Comparison of ENCODE assay signal across 16 cellular contexts in genomic region chr2:190444954-190445353, GRCh38. TPM values are rescaled to one million over a fixed set of nuclear protein-coding genes. Genes with fewer than 3 reads are reported as not detected.
A peak's percentile ranks its signal among the peaks of the same experiment; 100 is the strongest.
DNase-seq lines count a peak whose midpoint lies in the region; ATAC-seq and TF ChIP-seq lines count a peak whose summit lies in the region.
"Had no signal": no experiment of that assay in that cellular context is flagged by ENCODE, and none has a peak within 500 bp of the region (broad histone marks: within the 10 kb centered on the region; RNA-seq: fewer than 3 reads in every experiment).

No MANE protein-coding gene starts in this region.

- H3K36me3 ChIP-seq in adrenal gland (replicated peaks in 1 of 2) (no peaks in the 10 kb centered on the region), thyroid gland (no peaks in the 10 kb centered on the region)
- H3K36me3 ChIP-seq: BLaER1 had no signal

- WGBS in adrenal gland, 4 donors, result 72 to 82% (median 79%) methylated on average over 1 of the region's 1 CpG
- 72 to 84% methylated on average over 1 of the region's 1 CpG for WGBS in thyroid gland, 2 donors

- TF ChIP-seq CTCF in natural killer cell (IDR thresholded peaks at IDR 0.05) (no peak), adrenal gland (IDR thresholded peaks at IDR 0.05) (no peak), thyroid gland (IDR thresholded peaks at IDR 0.05) (no peak)

- DNase-seq in natural killer cell (no peak), adrenal gland (no peak), thyroid gland (no peak), NK-92 (lab: John Stamatoyannopoulos, UW; ENCODE audit: unreplicated experiment) (no peak)
- DNase-seq in natural killer cell treated with Interleukin-12 subunit alpha and Interleukin-12 subunit beta and Interleukin-15 and Interleukin-18, amount 100 ng/mL, for 72 hours (ENCODE audit: low spot score), result no peak
- no peak for DNase-seq in naive thymus-derived CD8-positive, alpha-beta T cell
- DNase-seq in stimulated activated naive CD4-positive, alpha-beta T cell (lab: John Stamatoyannopoulos, UW), result no peak
- DNase-seq: Kasumi-1, MM.1S, NCI-H1092, NCI-H1436 treated with DMSO at 0.1 percent for 48 hours, NCI-H2029, NCI-H526 had no signal

- ATAC-seq in natural killer cell (no peak), HG03175 (IDR thresholded peaks at IDR 0.05; ENCODE audit: unreplicated experiment) (no peak)
- ATAC-seq in natural killer cell treated with Interleukin-12 subunit alpha and Interleukin-12 subunit beta and Interleukin-15 and Interleukin-18, amount 100 ng/mL, for 72 hours, result no peak
- no peak for ATAC-seq in naive thymus-derived CD8-positive, alpha-beta T cell

- H3K27ac Mint-ChIP-seq in natural killer cell, result peak overlapping the region; percentile 52 to 62
- peak overlapping the region in 1 of 2 donors; percentile 74 for H3K27ac Mint-ChIP-seq in natural killer cell treated with Interleukin-12 subunit alpha and Interleukin-12 subunit beta and Interleukin-15 and Interleukin-18, amount 100 ng/mL, for 72 hours
- H3K27ac Mint-ChIP-seq in naive thymus-derived CD8-positive, alpha-beta T cell, result peak overlapping the region in 8 of 10 donors; percentile 5 to 82 (median 48)

- no peaks in the 10 kb centered on the region for H3K36me3 Mint-ChIP-seq in natural killer cell
- H3K36me3 Mint-ChIP-seq in natural killer cell treated with Interleukin-12 subunit alpha and Interleukin-12 subunit beta and Interleukin-15 and Interleukin-18, amount 100 ng/mL, for 72 hours, result no peaks in the 10 kb centered on the region
- peaks cover 0 to 34% (median 10%) of the 10 kb centered on the region in 3 donors for H3K36me3 Mint-ChIP-seq in naive thymus-derived CD8-positive, alpha-beta T cell

- no peaks in the 10 kb centered on the region for H3K27me3 ChIP-seq in adrenal gland
- no peaks in the 10 kb centered on the region for H3K27me3 ChIP-seq in thyroid gland
- H3K27me3 ChIP-seq: BLaER1 had no signal

- TF ChIP-seq POLR2A in adrenal gland (IDR thresholded peaks at IDR 0.05) (no peak), thyroid gland (IDR thresholded peaks at IDR 0.05) (no peak)

- H3K27ac ChIP-seq in adrenal gland, result peak overlapping the region in 3 of 5 donors; percentile 6 to 79 (median 41)
- H3K27ac ChIP-seq in thyroid gland, result peak overlapping the region; percentile 57 to 88 (median 70)
- H3K27ac ChIP-seq: BLaER1 had no signal

- H3K4me1 Mint-ChIP-seq in natural killer cell, result peaks cover 74 to 80% of the 10 kb centered on the region in 2 donors
- peaks cover 45 to 49% of the 10 kb centered on the region in 2 donors for H3K4me1 Mint-ChIP-seq in natural killer cell treated with Interleukin-12 subunit alpha and Interleukin-12 subunit beta and Interleukin-15 and Interleukin-18, amount 100 ng/mL, for 72 hours (ENCODE audit: low read depth in 2 of 2)
- peaks cover 31 to 85% (median 80%) of the 10 kb centered on the region in 4 donors for H3K4me1 Mint-ChIP-seq in naive thymus-derived CD8-positive, alpha-beta T cell

- intact Hi-C loops in natural killer cell (cut with micrococcal nuclease), result no loop called here
- intact Hi-C loops in adrenal gland (cut with DNase I), result no loop called here
- intact Hi-C loops in thyroid gland (cut with DNase I), result no loop called here

- no peak overlapping the region for H3K4me3 Mint-ChIP-seq in natural killer cell
- H3K4me3 Mint-ChIP-seq in natural killer cell treated with Interleukin-12 subunit alpha and Interleukin-12 subunit beta and Interleukin-15 and Interleukin-18, amount 100 ng/mL, for 72 hours, result no peak overlapping the region
- H3K4me3 Mint-ChIP-seq in naive thymus-derived CD8-positive, alpha-beta T cell, result peak overlapping the region in 1 of 10 donors; percentile 36
- H3K4me3 Mint-ChIP-seq: IgD-negative memory B cell had no signal

- H3K4me3 ChIP-seq in adrenal gland (no peak overlapping the region), thyroid gland (replicated peaks in 1 of 3) (no peak overlapping the region)
- H3K4me3 ChIP-seq: BLaER1 had no signal

- no peaks in the 10 kb centered on the region for H3K9me3 ChIP-seq in adrenal gland (replicated peaks in 1 of 3)
- no peaks in the 10 kb centered on the region for H3K9me3 ChIP-seq in thyroid gland
- H3K9me3 ChIP-seq: BLaER1 had no signal

- POLR2A ChIA-PET in naive thymus-derived CD8-positive, alpha-beta T cell (lab: Charles Lee), result no interaction called here

- H3K4me1 ChIP-seq in adrenal gland (replicated peaks in 1 of 2) (peaks cover 43 to 78% of the 10 kb centered on the region in 2 donors), thyroid gland (peaks cover 64 to 73% of the 10 kb centered on the region in 2 donors)
- H3K4me1 ChIP-seq: BLaER1 had no signal

- H3K9me3 Mint-ChIP-seq in natural killer cell, result no peaks in the 10 kb centered on the region
- H3K9me3 Mint-ChIP-seq in natural killer cell treated with Interleukin-12 subunit alpha and Interleukin-12 subunit beta and Interleukin-15 and Interleukin-18, amount 100 ng/mL, for 72 hours, result no peaks in the 10 kb centered on the region
- H3K9me3 Mint-ChIP-seq in naive thymus-derived CD8-positive, alpha-beta T cell, result no peaks in the 10 kb centered on the region
- H3K9me3 Mint-ChIP-seq: IgD-negative memory B cell had no signal

- no peaks in the 10 kb centered on the region for H3K27me3 Mint-ChIP-seq in natural killer cell (ENCODE audit: low read depth in 2 of 2)
- H3K27me3 Mint-ChIP-seq in natural killer cell treated with Interleukin-12 subunit alpha and Interleukin-12 subunit beta and Interleukin-15 and Interleukin-18, amount 100 ng/mL, for 72 hours, result no peaks in the 10 kb centered on the region
- no peaks in the 10 kb centered on the region for H3K27me3 Mint-ChIP-seq in naive thymus-derived CD8-positive, alpha-beta T cell
- H3K27me3 Mint-ChIP-seq: IgD-negative memory B cell had no signal

RNA-seq across cellular contexts. Expression of gene MFSD6, which starts 36.8 kb away (rescaled TPM):
- total RNA-seq in natural killer cell (10 to 100 TPM; 36.7 to 50.5 (median 48.0) TPM), adrenal gland (100 to 1,000 TPM in 6 of 8 donors, 10 to 100 TPM in 2; 39.0 to 253 (median 161) TPM), thyroid gland (100 to 1,000 TPM; 132 to 189 (median 182) TPM)
- 10 to 100 TPM; 44.9 to 48.1 TPM for total RNA-seq in natural killer cell treated with Interleukin-12 subunit alpha and Interleukin-12 subunit beta and Interleukin-15 and Interleukin-18, amount 100 ng/mL, for 72 hours
- 10 to 100 TPM; 23.2 to 50.7 (median 29.0) TPM for polyA plus RNA-seq in adrenal gland
- total RNA-seq in naive thymus-derived CD8-positive, alpha-beta T cell, result 10 to 100 TPM; 58.2 to 61.3 TPM
- polyA plus RNA-seq in naive thymus-derived CD8-positive, alpha-beta T cell, result 10 to 100 TPM; 14.7 to 18.5 (median 16.7) TPM
